In the genomic region with DNA sequence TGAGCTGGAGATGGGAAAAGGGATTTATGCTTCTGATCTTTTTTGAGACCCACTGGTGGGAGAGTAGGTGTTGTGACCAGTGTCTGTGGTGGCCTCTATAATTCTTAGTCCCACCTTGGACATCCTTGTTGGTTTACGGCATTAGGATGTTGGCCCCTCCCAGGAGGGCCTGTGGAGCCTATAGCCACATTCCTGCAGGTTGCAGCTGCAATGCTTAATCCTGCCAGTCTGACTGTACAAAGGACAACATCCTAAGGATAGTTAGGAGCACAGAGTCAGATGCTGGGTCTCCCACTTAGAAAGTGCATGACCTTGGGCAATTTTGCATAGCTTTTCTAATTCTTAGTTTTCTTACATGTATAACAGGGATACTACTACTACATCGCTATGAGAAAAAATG, we compare ENCODE assay signal across 12 cellular contexts.
DNase-seq lines count a peak whose midpoint lies in the region; ATAC-seq lines count a peak whose summit lies in the region.
"Had no signal": no experiment of that assay in that cellular context is flagged by ENCODE, and none has a peak within 500 bp of the region (broad histone marks: within the 10 kb centered on the region; RNA-seq: fewer than 3 reads in every experiment).

No MANE protein-coding gene starts in this region.

- DNase-seq in CD4-positive, alpha-beta memory T cell, result no peak
- no peak for DNase-seq in Jurkat, Clone E6-1 (ENCODE audit: low read depth, low spot score)
- no peak for DNase-seq in activated naive CD8-positive, alpha-beta T cell treated with anti-CD3 and anti-CD28 coated beads, Interleukin-2, amount 50 U/mL, for 24 hours
- no peak for DNase-seq in naive thymus-derived CD4-positive, alpha-beta T cell
- no peak for DNase-seq in trophoblast cell
- DNase-seq: NCI-H2081 treated with DMSO at 0.1 percent for 48 hours, SIG-M5 had no signal

- no peak overlapping the region for H3K9ac ChIP-seq in trophoblast cell (ENCODE audit: low read length)

- H2AFZ ChIP-seq in trophoblast cell (ENCODE audit: insufficient read depth, low read length, poor library complexity), result no peak overlapping the region

- no peaks in the 10 kb centered on the region for H3K27me3 ChIP-seq in CD4-positive, alpha-beta memory T cell (ENCODE audit: insufficient read depth, low read length)
- H3K27me3 ChIP-seq in naive thymus-derived CD4-positive, alpha-beta T cell (ENCODE audit: control insufficient read depth in 2 of 2, insufficient read depth in 2 of 2, low read length in 2 of 2), result no peaks in the 10 kb centered on the region
- H3K27me3 ChIP-seq in trophoblast cell (ENCODE audit: insufficient read depth, low read length), result no peaks in the 10 kb centered on the region
- H3K27me3 ChIP-seq: neutrophil, vagina had no signal

- no peak overlapping the region for H2BK12ac ChIP-seq in trophoblast cell (ENCODE audit: low read length)

- no peaks in the 10 kb centered on the region for H3K79me1 ChIP-seq in trophoblast cell (ENCODE audit: low read length)

- H3K36me3 Mint-ChIP-seq in CD4-positive, alpha-beta memory T cell, result peaks cover 0 to 3% of the 10 kb centered on the region in 2 donors
- no peaks in the 10 kb centered on the region for H3K36me3 Mint-ChIP-seq in activated naive CD8-positive, alpha-beta T cell treated with anti-CD3 and anti-CD28 coated beads, Interleukin-2, amount 50 U/mL, for 24 hours (ENCODE audit: low read depth)
- peaks cover 0 to 61% (median 0%) of the 10 kb centered on the region in 5 donors for H3K36me3 Mint-ChIP-seq in naive thymus-derived CD4-positive, alpha-beta T cell

- H4K8ac ChIP-seq in trophoblast cell (ENCODE audit: low read depth, low read length), result no peak overlapping the region

- H3K4me1 Mint-ChIP-seq in CD4-positive, alpha-beta memory T cell, result peaks cover 18 to 32% (median 25%) of the 10 kb centered on the region in 4 donors
- H3K4me1 Mint-ChIP-seq in activated naive CD8-positive, alpha-beta T cell treated with anti-CD3 and anti-CD28 coated beads, Interleukin-2, amount 50 U/mL, for 24 hours, result peaks cover 39% of the 10 kb centered on the region
- H3K4me1 Mint-ChIP-seq in naive thymus-derived CD4-positive, alpha-beta T cell, result peaks cover 22 to 63% (median 46%) of the 10 kb centered on the region in 7 donors

- peak overlapping the region; percentile 66 to 95 (median 94) for H3K27ac Mint-ChIP-seq in CD4-positive, alpha-beta memory T cell
- peak overlapping the region; percentile 86 for H3K27ac Mint-ChIP-seq in activated naive CD8-positive, alpha-beta T cell treated with anti-CD3 and anti-CD28 coated beads, Interleukin-2, amount 50 U/mL, for 24 hours
- peak overlapping the region; percentile 83 to 97 (median 90) for H3K27ac Mint-ChIP-seq in naive thymus-derived CD4-positive, alpha-beta T cell

- H2AK5ac ChIP-seq in trophoblast cell (ENCODE audit: low read length), result no peak overlapping the region

- H3K36me3 ChIP-seq in CD4-positive, alpha-beta memory T cell (ENCODE audit: insufficient read depth, low read length), result no peaks in the 10 kb centered on the region
- H3K36me3 ChIP-seq in naive thymus-derived CD4-positive, alpha-beta T cell (ENCODE audit: control insufficient read depth in 2 of 3, insufficient read depth in 3 of 3, low read length in 3 of 3), result no peaks in the 10 kb centered on the region
- no peaks in the 10 kb centered on the region for H3K36me3 ChIP-seq in trophoblast cell (ENCODE audit: control insufficient read depth in 1 of 2, insufficient read depth in 2 of 2, low read length in 2 of 2)
- H3K36me3 ChIP-seq: neutrophil, vagina had no signal

- H4K91ac ChIP-seq in trophoblast cell (ENCODE audit: low read depth, low read length), result no peak overlapping the region

- no peaks in the 10 kb centered on the region for H3K9me3 ChIP-seq in CD4-positive, alpha-beta memory T cell (ENCODE audit: control insufficient read depth in 1 of 2, low read length in 2 of 2)
- H3K9me3 ChIP-seq in naive thymus-derived CD4-positive, alpha-beta T cell (ENCODE audit: control insufficient read depth in 2 of 3, low read length in 3 of 3), result no peaks in the 10 kb centered on the region
- H3K9me3 ChIP-seq in trophoblast cell (ENCODE audit: insufficient read depth, low read depth, low read length), result no peaks in the 10 kb centered on the region
- H3K9me3 ChIP-seq: neutrophil, vagina had no signal

- no peak overlapping the region for H2BK120ac ChIP-seq in trophoblast cell (ENCODE audit: insufficient read depth, low read length, poor library complexity)

- no peak overlapping the region for H3K4me3 ChIP-seq in CD4-positive, alpha-beta memory T cell (ENCODE audit: low read length in 2 of 2)
- H3K4me3 ChIP-seq in Jurkat, Clone E6-1 (ENCODE audit: low read length), result peak overlapping the region; percentile 28
- no peak overlapping the region for H3K4me3 ChIP-seq in naive thymus-derived CD4-positive, alpha-beta T cell (ENCODE audit: low read length)
- H3K4me3 ChIP-seq in trophoblast cell (ENCODE audit: low read depth, low read length), result no peak overlapping the region
- H3K4me3 ChIP-seq: vagina had no signal

- WGBS in trophoblast cell (ENCODE audit: extremely low coverage, insufficient coverage, insufficient read length), result no CpG with 5 or more reads among the region's 2 CpGs

- no peaks in the 10 kb centered on the region for H3K27me3 Mint-ChIP-seq in CD4-positive, alpha-beta memory T cell
- H3K27me3 Mint-ChIP-seq in activated naive CD8-positive, alpha-beta T cell treated with anti-CD3 and anti-CD28 coated beads, Interleukin-2, amount 50 U/mL, for 24 hours, result no peaks in the 10 kb centered on the region
- no peaks in the 10 kb centered on the region for H3K27me3 Mint-ChIP-seq in naive thymus-derived CD4-positive, alpha-beta T cell

- H3K4me2 ChIP-seq in trophoblast cell (ENCODE audit: low read length), result no peak overlapping the region

- H2BK5ac ChIP-seq in trophoblast cell (ENCODE audit: low read depth, low read length, poor library complexity), result no peak overlapping the region

- no peak overlapping the region for H3K14ac ChIP-seq in trophoblast cell (ENCODE audit: low read length)

- peaks cover 0 to 5% (median 0%) of the 10 kb centered on the region in 8 donors for H3K9me3 Mint-ChIP-seq in CD4-positive, alpha-beta memory T cell
- H3K9me3 Mint-ChIP-seq in activated naive CD8-positive, alpha-beta T cell treated with anti-CD3 and anti-CD28 coated beads, Interleukin-2, amount 50 U/mL, for 24 hours, result no peaks in the 10 kb centered on the region
- peaks cover 0 to 7% (median 1%) of the 10 kb centered on the region in 11 donors for H3K9me3 Mint-ChIP-seq in naive thymus-derived CD4-positive, alpha-beta T cell

- peaks cover 18% of the 10 kb centered on the region for H3K4me1 ChIP-seq in CD4-positive, alpha-beta memory T cell (ENCODE audit: insufficient read depth, low read length)
- peaks cover 7 to 19% of the 10 kb centered on the region in 2 donors for H3K4me1 ChIP-seq in naive thymus-derived CD4-positive, alpha-beta T cell (ENCODE audit: control insufficient read depth in 2 of 2, insufficient read depth in 2 of 2, low read length in 2 of 2)
- H3K4me1 ChIP-seq in trophoblast cell (ENCODE audit: control insufficient read depth in 1 of 2, insufficient read depth in 2 of 2, low read length in 2 of 2), result peaks cover 13 to 18% of the 10 kb centered on the region in 2 experiments

- CTCF ChIA-PET in CD4-positive, alpha-beta memory T cell (lab: Charles Lee; ENCODE audit: partially characterized antibody), result interaction anchor here (0.8 to 2.5 kb wide), 9 partner anchors 11 to 170 kb away, joined by 3 to 12 read pairs (median 3); no protein-coding TSS in a partner anchor
- CTCF ChIA-PET in naive thymus-derived CD4-positive, alpha-beta T cell (lab: Charles Lee), result interaction anchor here (0.7 to 1.2 kb wide), 3 partner anchors 27 to 136 kb away, joined by 3 read pairs; no protein-coding TSS in a partner anchor

- no peak overlapping the region for H3K18ac ChIP-seq in trophoblast cell (ENCODE audit: low read length)

- H4K12ac ChIP-seq in trophoblast cell (ENCODE audit: low read depth, low read length), result no peak overlapping the region

- POLR2A ChIA-PET in CD4-positive, alpha-beta memory T cell (lab: Charles Lee; ENCODE audit: partially characterized antibody), result interaction anchor here (0.7 to 2.4 kb wide), 14 partner anchors 9 to 533 kb away, joined by 3 to 25 read pairs (median 6); a partner anchor contains a TSS
- POLR2A ChIA-PET in naive thymus-derived CD4-positive, alpha-beta T cell (lab: Charles Lee), result interaction anchor here (0.7 to 2.5 kb wide), 12 partner anchors 23 to 1734 kb away, joined by 3 to 8 read pairs (median 4); no protein-coding TSS in a partner anchor

- no peaks in the 10 kb centered on the region for H3K79me2 ChIP-seq in trophoblast cell (ENCODE audit: control insufficient read depth, insufficient read depth, low read length, poor library complexity)

- H3K4ac ChIP-seq in trophoblast cell (ENCODE audit: low read depth, low read length), result no peak overlapping the region

- peak overlapping the region; percentile 51 for H3K27ac ChIP-seq in CD4-positive, alpha-beta memory T cell (ENCODE audit: low read depth, low read length)
- H3K27ac ChIP-seq in naive thymus-derived CD4-positive, alpha-beta T cell (ENCODE audit: low read depth, low read length), result peak overlapping the region; percentile 48
- no peak overlapping the region for H3K27ac ChIP-seq in trophoblast cell (ENCODE audit: low read depth, low read length)
- H3K27ac ChIP-seq: neutrophil had no signal

- peak overlapping the region; percentile 64 to 79 (median 78) for H3K4me3 Mint-ChIP-seq in CD4-positive, alpha-beta memory T cell
- peak overlapping the region; percentile 69 for H3K4me3 Mint-ChIP-seq in activated naive CD8-positive, alpha-beta T cell treated with anti-CD3 and anti-CD28 coated beads, Interleukin-2, amount 50 U/mL, for 24 hours
- peak overlapping the region; percentile 68 to 84 (median 76) for H3K4me3 Mint-ChIP-seq in naive thymus-derived CD4-positive, alpha-beta T cell

- H3K23ac ChIP-seq in trophoblast cell (ENCODE audit: low read length), result no peak overlapping the region

- ATAC-seq in activated naive CD8-positive, alpha-beta T cell treated with anti-CD3 and anti-CD28 coated beads, Interleukin-2, amount 50 U/mL, for 24 hours, result no peak
- ATAC-seq in naive thymus-derived CD4-positive, alpha-beta T cell, result no peak
- no peak for ATAC-seq in HG02759 (IDR thresholded peaks at IDR 0.05; ENCODE audit: unreplicated experiment)
- no peak for ATAC-seq in GM18868 (IDR thresholded peaks at IDR 0.05; ENCODE audit: unreplicated experiment)
- ATAC-seq in HG03135 (IDR thresholded peaks at IDR 0.05; ENCODE audit: unreplicated experiment), result no peak

- intact Hi-C loops in CD4-positive, alpha-beta memory T cell (cut with micrococcal nuclease), result loop anchor here (5.0 kb wide), 1 partner anchor 151 kb away; a partner anchor contains a TSS
- intact Hi-C loops in naive thymus-derived CD4-positive, alpha-beta T cell (cut with micrococcal nuclease), result loop anchor here (1.0 to 10.0 kb wide), 4 partner anchors 61 to 1361 kb away; no protein-coding TSS in a partner anchor
